ENCODE assay signal across 13 cellular contexts in genomic region chr10:132624847-132625839, GRCh38.
DNase-seq lines count a peak whose midpoint lies in the region; ATAC-seq and TF ChIP-seq lines count a peak whose summit lies in the region.
"Had no signal": no experiment of that assay in that cellular context is flagged by ENCODE, and none has a peak within 500 bp of the region (broad histone marks: within the 10 kb centered on the region; RNA-seq: fewer than 3 reads in every experiment).

No MANE protein-coding gene starts in this region.

- in situ Hi-C loops in astrocyte of the spinal cord (cut with HindIII; ENCODE audit: low sequenced_read_pairs) = no loop called here

- POLR2A ChIA-PET in RWPE1 (lab: Yijun Ruan, JAX; ENCODE audit: low non-redundant PET) = no interaction called here

- peaks cover 20 to 32% of the 10 kb centered on the region in 2 donors for H3K4me1 ChIP-seq in left lung
- H3K4me1 ChIP-seq in spleen = peaks cover 18 to 65% (median 40%) of the 10 kb centered on the region in 6 donors
- H3K4me1 ChIP-seq in osteoblast (ENCODE audit: insufficient read depth, low read length) = no peaks in the 10 kb centered on the region
- H3K4me1 ChIP-seq: colonic mucosa had no signal

- no peak overlapping the region for H2AFZ ChIP-seq in osteoblast (ENCODE audit: low read length)

- peak; percentile 47 for DNase-seq in GM03348 (ENCODE audit: low spot score)
- DNase-seq in astrocyte of the spinal cord (ENCODE audit: low read depth, low spot score) = peak; percentile 17
- DNase-seq in left lung = peak in 1 of 2 donors; percentile 58
- peak; percentile 72 for DNase-seq in spleen
- DNase-seq in RWPE1 (ENCODE audit: low spot score) = no peak
- no peak for DNase-seq in osteoblast (ENCODE audit: insufficient read length, low spot score, missing footprints)
- DNase-seq: activated CD4-positive, alpha-beta memory T cell treated with anti-CD3 and anti-CD28 coated beads, Interleukin-2, amount 10 ng/mL, durations not matched to agents 7 days and 5 days; colonic mucosa; NCI-H2081; occipital lobe; T-helper 1 cell had no signal

- H3K79me2 ChIP-seq in osteoblast (ENCODE audit: insufficient read depth, low read length) = peaks cover 7% of the 10 kb centered on the region

- TF ChIP-seq CTCF in astrocyte of the spinal cord (IDR thresholded peaks at IDR 0.05; ENCODE audit: low read depth, low read length) (no peak), left lung (IDR thresholded peaks at IDR 0.05) (no peak), spleen (IDR thresholded peaks at IDR 0.05 in 8 of 11, conservative IDR thresholded peaks at IDR 0.05 in 3 of 11) (no peak), RWPE1 (conservative IDR thresholded peaks at IDR 0.05; ENCODE audit: low read depth) (no peak), osteoblast (IDR thresholded peaks at IDR 0.05; ENCODE audit: extremely low read depth, low read depth, low read length) (no peak)

- WGBS in spleen, 5 donors = 50 to 62% (median 57%) methylated on average over 15 to 17 of the region's 17 CpGs

- H3K27ac ChIP-seq in left lung = no peak overlapping the region
- peak overlapping the region in 6 of 8 donors; percentile 37 to 68 (median 62) for H3K27ac ChIP-seq in spleen
- no peak overlapping the region for H3K27ac ChIP-seq in RWPE1
- no peak overlapping the region for H3K27ac ChIP-seq in osteoblast (ENCODE audit: low read depth, low read length)
- H3K27ac ChIP-seq: colonic mucosa had no signal

- ATAC-seq in left lung (peak; percentile 8), GM19397 (IDR thresholded peaks at IDR 0.05; ENCODE audit: unreplicated experiment) (no peak), HG03521 (IDR thresholded peaks at IDR 0.05; ENCODE audit: unreplicated experiment) (no peak)

- no peak for TF ChIP-seq POLR2A in spleen (IDR thresholded peaks at IDR 0.05)

- peaks cover 20% of the 10 kb centered on the region for H4K20me1 ChIP-seq in osteoblast (ENCODE audit: insufficient read depth, low read length)

- no peak overlapping the region for H3K4me2 ChIP-seq in osteoblast (ENCODE audit: insufficient read depth, low read length)

- H3K36me3 ChIP-seq in left lung = no peaks in the 10 kb centered on the region
- H3K36me3 ChIP-seq in spleen = peaks cover 0 to 9% (median 0%) of the 10 kb centered on the region in 6 donors
- H3K36me3 ChIP-seq in osteoblast (ENCODE audit: insufficient read depth, low read length) = no peaks in the 10 kb centered on the region
- H3K36me3 ChIP-seq: colonic mucosa had no signal

- peaks cover 0 to 15% of the 10 kb centered on the region in 2 donors for H3K9me3 ChIP-seq in left lung
- H3K9me3 ChIP-seq in spleen = peaks cover 2 to 20% (median 15%) of the 10 kb centered on the region in 8 donors
- no peaks in the 10 kb centered on the region for H3K9me3 ChIP-seq in osteoblast (ENCODE audit: low read depth, low read length)
- H3K9me3 ChIP-seq: colonic mucosa had no signal

- no peaks in the 10 kb centered on the region for H3K27me3 ChIP-seq in left lung
- H3K27me3 ChIP-seq in spleen (replicated peaks in 1 of 7) = no peaks in the 10 kb centered on the region
- no peaks in the 10 kb centered on the region for H3K27me3 ChIP-seq in osteoblast (ENCODE audit: insufficient read depth, low read length)
- H3K27me3 ChIP-seq: colonic mucosa had no signal

- intact Hi-C loops in left lung (cut with DNase I) = no loop called here
- intact Hi-C loops in spleen (cut with DNase I; ENCODE audit: low total_unique reads) = no loop called here

- H3K4me3 ChIP-seq in astrocyte of the spinal cord (ENCODE audit: low read depth, low read length) = no peak overlapping the region
- no peak overlapping the region for H3K4me3 ChIP-seq in left lung
- no peak overlapping the region for H3K4me3 ChIP-seq in spleen
- H3K4me3 ChIP-seq in osteoblast (ENCODE audit: insufficient read depth, low read length) = no peak overlapping the region
- H3K4me3 ChIP-seq: colonic mucosa had no signal

- CTCF ChIA-PET in RWPE1 (lab: Yijun Ruan, JAX) = interaction anchor here (0.7 to 1.5 kb wide), 4 partner anchors 30 to 177 kb away, joined by 3 to 5 read pairs (median 4); no protein-coding TSS in a partner anchor

Comparison
In these comparisons a context has a peak if more than half of its experiments do, and no peak if none do; other contexts are left out.
1. DNase-seq: peak in GM03348 (single experiment), astrocyte of the spinal cord (single experiment) and spleen (single experiment); none in RWPE1 (single experiment) and osteoblast (single experiment).
2. H3K27ac ChIP-seq: peak in spleen (6 of 8); none in left lung (0 of 2), RWPE1 (single experiment) and osteoblast (single experiment).